Comparison of ENCODE assay signal across 8 cellular contexts in genomic region chr9:130834371-130835311, GRCh38. TPM values are rescaled to one million over a fixed set of nuclear protein-coding genes. Genes with fewer than 3 reads are reported as not detected.
DNase-seq lines count a peak whose midpoint lies in the region; ATAC-seq and TF ChIP-seq lines count a peak whose summit lies in the region.

ABL1 (plus strand) TSS chr9:130835254; CDS start chr9:130835447, 193 bp downstream.

- H3K27ac ChIP-seq in ectodermal cell (ENCODE audit: insufficient read depth, low read depth, low read length, poor library complexity, severe bottlenecking) = peak within 1 kb of the TSS; percentile 89
- H3K27ac ChIP-seq in lung (ENCODE audit: low read depth in 1 of 2, low read length in 1 of 2) = peak within 1 kb of the TSS; percentile 96

- H3K9me3 ChIP-seq in ectodermal cell (ENCODE audit: control insufficient read depth, low read length) (no peaks in the 10 kb centered on the region), lung (ENCODE audit: control insufficient read depth in 2 of 2, insufficient read depth in 1 of 2, low read length in 1 of 2) (no peaks in the 10 kb centered on the region)

- H3K4me1 Mint-ChIP-seq in activated CD8-positive, alpha-beta T cell treated with anti-CD3 and anti-CD28 coated beads for 36 hours (ENCODE audit: low read depth) = peaks cover 38% of the 10 kb centered on the region

- 5 to 7% methylated on average over 72 of the region's 72 CpGs for WGBS in ectodermal cell, 2 experiments
- WGBS in lung, 2 donors = 2% methylated on average over 54 to 72 of the region's 72 CpGs

- H3K4me1 ChIP-seq in ectodermal cell (ENCODE audit: control insufficient read depth, insufficient read depth, low read length) = peaks cover 19% of the 10 kb centered on the region
- peaks cover 3 to 26% of the 10 kb centered on the region in 2 donors for H3K4me1 ChIP-seq in lung (ENCODE audit: control insufficient read depth in 2 of 2, insufficient read depth in 2 of 2, low read length in 2 of 2)

- no peaks in the 10 kb centered on the region for H3K9me3 Mint-ChIP-seq in activated CD8-positive, alpha-beta T cell treated with anti-CD3 and anti-CD28 coated beads for 36 hours

- peaks cover 4% of the 10 kb centered on the region for H3K36me3 Mint-ChIP-seq in activated CD8-positive, alpha-beta T cell treated with anti-CD3 and anti-CD28 coated beads for 36 hours (ENCODE audit: low read depth)

- DNase-seq in AG04449 (ENCODE audit: low read depth, low spot score) (no peak), NCI-H69 (lab: John Stamatoyannopoulos, UW) (peak; percentile 96), lung (ENCODE audit: low spot score) (peak; percentile 65)
- peak; percentile 90 for DNase-seq in activated CD8-positive, alpha-beta T cell treated with anti-CD3 and anti-CD28 coated beads for 36 hours
- DNase-seq in stimulated activated CD8-positive, alpha-beta memory T cell treated with anti-CD3 and anti-CD28 coated beads, Interleukin-12 subunit alpha, Interleukin-12 subunit beta, amount 100 ng/mL, for 24 hours (ENCODE audit: extremely low read depth) = peak; percentile 27

- CTCF ChIA-PET in AG04449 (lab: Yijun Ruan, JAX) = interaction anchor here (1.0 to 2.0 kb wide), 5 partner anchors 11 to 134 kb away, joined by 3 to 10 read pairs (median 4); no protein-coding TSS in a partner anchor
- CTCF ChIA-PET in activated CD8-positive, alpha-beta T cell treated with anti-CD3 and anti-CD28 coated beads for 36 hours (lab: Charles Lee) = interaction anchor here (0.9 to 1.2 kb wide), 2 partner anchors 20 to 126 kb away, joined by 3 to 4 read pairs; no protein-coding TSS in a partner anchor

- no peaks in the 10 kb centered on the region for H3K27me3 ChIP-seq in ectodermal cell (ENCODE audit: control insufficient read depth, insufficient read depth, low read length, poor library complexity, severe bottlenecking)
- H3K27me3 ChIP-seq in lung (ENCODE audit: control insufficient read depth, insufficient read depth) = no peaks in the 10 kb centered on the region

- H3K27me3 Mint-ChIP-seq in activated CD8-positive, alpha-beta T cell treated with anti-CD3 and anti-CD28 coated beads for 36 hours = no peaks in the 10 kb centered on the region

- peak within 1 kb of the TSS; percentile 96 for H3K27ac Mint-ChIP-seq in activated CD8-positive, alpha-beta T cell treated with anti-CD3 and anti-CD28 coated beads for 36 hours

- ATAC-seq in GM18870 (IDR thresholded peaks at IDR 0.05; ENCODE audit: unreplicated experiment) (peak; percentile 71), HG03196 (IDR thresholded peaks at IDR 0.05; ENCODE audit: unreplicated experiment) (peak; percentile 51), lung (ENCODE audit: insufficient read depth, low FRiP score) (peak; percentile 84)
- ATAC-seq in activated CD8-positive, alpha-beta T cell treated with anti-CD3 and anti-CD28 coated beads for 36 hours = peak; percentile 84

- H3K4me3 Mint-ChIP-seq in activated CD8-positive, alpha-beta T cell treated with anti-CD3 and anti-CD28 coated beads for 36 hours = peak within 1 kb of the TSS; percentile 88

- POLR2A ChIA-PET in AG04449 (lab: Yijun Ruan, JAX) = interaction anchor here (3.6 kb wide), 1 partner anchor 12 kb away, joined by 19 read pairs; no protein-coding TSS in a partner anchor
- POLR2A ChIA-PET in activated CD8-positive, alpha-beta T cell treated with anti-CD3 and anti-CD28 coated beads for 36 hours (lab: Charles Lee) = interaction anchor here (0.6 to 1.3 kb wide), 6 partner anchors 63 to 1503 kb away, joined by 3 to 4 read pairs (median 3); no protein-coding TSS in a partner anchor

- no peak for TF ChIP-seq CTCF in AG04449 (IDR thresholded peaks at IDR 0.05; ENCODE audit: insufficient read depth, low read length, missing control alignments)
- no peak for TF ChIP-seq CTCF in activated CD8-positive, alpha-beta T cell treated with anti-CD3 and anti-CD28 coated beads for 36 hours (IDR thresholded peaks at IDR 0.05)
- TF ChIP-seq CTCF in lung (IDR thresholded peaks at IDR 0.05; ENCODE audit: control extremely low read depth, extremely low read depth) = no peak

- H3K36me3 ChIP-seq in ectodermal cell (ENCODE audit: control insufficient read depth, insufficient read depth, low read length) (no peaks in the 10 kb centered on the region), lung (ENCODE audit: control insufficient read depth in 2 of 2, insufficient read depth in 2 of 2, low read length in 2 of 2) (no peaks in the 10 kb centered on the region)

- intact Hi-C loops in activated CD8-positive, alpha-beta T cell treated with anti-CD3 and anti-CD28 coated beads for 36 hours (cut with micrococcal nuclease) = loop anchor here (10.0 kb wide), 1 partner anchor 120 kb away; no protein-coding TSS in a partner anchor

- H3K4me3 ChIP-seq in AG04449 (ENCODE audit: low read depth, low read length) (peak within 1 kb of the TSS; percentile 78), ectodermal cell (ENCODE audit: insufficient read depth, low read depth, low read length) (peak within 1 kb of the TSS; percentile 58), lung (peak within 1 kb of the TSS; percentile 78)

RNA-seq across cellular contexts. Expression of gene ABL1, which starts in this region (rescaled TPM):
- 10 to 100 TPM; 30.2 to 33.0 TPM for total RNA-seq in activated CD8-positive, alpha-beta T cell treated with anti-CD3 and anti-CD28 coated beads for 36 hours
- 102 TPM for polyA plus RNA-seq in ectodermal cell (2013, experiment 1 of 4)
- 111 TPM for polyA plus RNA-seq in ectodermal cell (2013, experiment 2 of 4)
- polyA plus RNA-seq in ectodermal cell (2013, experiment 3 of 4) = 67.2 TPM
- polyA plus RNA-seq in ectodermal cell (2013, experiment 4 of 4) = 73.6 TPM
- total RNA-seq in lung = 10 to 100 TPM; 47.1 to 60.0 TPM
- 10 to 100 TPM; 23.3 to 28.3 TPM for polyA plus RNA-seq in lung
